8 cellular contexts compared by ENCODE assay signal in genomic region chr12:49740930-49741881, GRCh38. TPM values are rescaled to one million over a fixed set of nuclear protein-coding genes. Genes with fewer than 3 reads are reported as not detected.
DNase-seq lines count a peak whose midpoint lies in the region; ATAC-seq and TF ChIP-seq lines count a peak whose summit lies in the region.

A gene with protein sequence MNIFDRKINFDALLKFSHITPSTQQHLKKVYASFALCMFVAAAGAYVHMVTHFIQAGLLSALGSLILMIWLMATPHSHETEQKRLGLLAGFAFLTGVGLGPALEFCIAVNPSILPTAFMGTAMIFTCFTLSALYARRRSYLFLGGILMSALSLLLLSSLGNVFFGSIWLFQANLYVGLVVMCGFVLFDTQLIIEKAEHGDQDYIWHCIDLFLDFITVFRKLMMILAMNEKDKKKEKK (plus strand): TSS chr12:49741557. CDS start chr12:49752494, 10,937 bp downstream.

- DNase-seq in BE2C (peak; percentile 99), GM19238 (ENCODE audit: insufficient read length, low spot score) (peak; percentile 87), NCI-H524 treated with DMSO at 0.1 percent for 48 hours (lab: John Stamatoyannopoulos, UW) (peak; percentile 98), colonic mucosa (peak; percentile 99)
- DNase-seq in activated CD4-positive, alpha-beta T cell treated with anti-CD3 and anti-CD28 coated beads for 48 hours: peak; percentile 99
- peak; percentile 100 for DNase-seq in stimulated activated CD4-positive, alpha-beta T cell treated with anti-CD3 and anti-CD28 coated beads, Interleukin-1b, Interleukin-23, amount 100 ng/mL, for 48 hours

- intact Hi-C loops in colonic mucosa (cut with DNase I): no loop called here

- no peaks in the 10 kb centered on the region for H3K4me1 ChIP-seq in BE2C
- peaks cover 4% of the 10 kb centered on the region for H3K4me1 ChIP-seq in colonic mucosa

- H3K27ac ChIP-seq in colonic mucosa: peak within 1 kb of the TSS; percentile 95
- H3K27ac ChIP-seq in layer of hippocampus (ENCODE audit: low read depth, low read length): peak within 1 kb of the TSS; percentile 97

- H3K27me3 ChIP-seq in BE2C (no peaks in the 10 kb centered on the region), colonic mucosa (no peaks in the 10 kb centered on the region), layer of hippocampus (ENCODE audit: control insufficient read depth, insufficient read depth, low read length) (no peaks in the 10 kb centered on the region)

- peaks cover 3% of the 10 kb centered on the region; the same call in 1 of the 2 replicates for H3K36me3 ChIP-seq in BE2C
- H3K36me3 ChIP-seq in colonic mucosa: no peaks in the 10 kb centered on the region

- peak within 1 kb of the TSS; percentile 96 to 99 for H3K9ac ChIP-seq in colonic mucosa (ENCODE audit: low read depth in 2 of 2, low read length in 2 of 2)

- H3K9me3 ChIP-seq in BE2C: no peaks in the 10 kb centered on the region
- H3K9me3 ChIP-seq in colonic mucosa: no peaks in the 10 kb centered on the region

- TF ChIP-seq CTCF in BE2C (IDR thresholded peaks at IDR 0.05; ENCODE audit: low read depth, low read length) (peak; percentile 89), colonic mucosa (IDR thresholded peaks at IDR 0.05) (peak; percentile 99)

- H3K4me3 ChIP-seq in BE2C (ENCODE audit: low read depth, low read length) (peak within 1 kb of the TSS; percentile 77), colonic mucosa (peak within 1 kb of the TSS; percentile 73)

- ATAC-seq in HG03457 (IDR thresholded peaks at IDR 0.05; ENCODE audit: unreplicated experiment): peak; percentile 89

RNA-seq across cellular contexts. Expression of the gene that starts here (rescaled TPM):
- 228 TPM for polyA plus RNA-seq in BE2C (2012; ENCODE audit: insufficient read depth, insufficient read length, low read depth)
- total RNA-seq in colonic mucosa: 1,000 to 10,000 TPM in 1 of 2 donors, 100 to 1,000 TPM in 1; 868 to 1,024 TPM

Comparison
In these comparisons a context has a peak if more than half of its experiments do, and no peak if none do; other contexts are left out.
1. Peak in every context shown above with its lines: DNase-seq, ATAC-seq, H3K4me3 ChIP-seq and H3K27ac ChIP-seq.